ENCODE assay signal across 9 cellular contexts in the genomic region with DNA sequence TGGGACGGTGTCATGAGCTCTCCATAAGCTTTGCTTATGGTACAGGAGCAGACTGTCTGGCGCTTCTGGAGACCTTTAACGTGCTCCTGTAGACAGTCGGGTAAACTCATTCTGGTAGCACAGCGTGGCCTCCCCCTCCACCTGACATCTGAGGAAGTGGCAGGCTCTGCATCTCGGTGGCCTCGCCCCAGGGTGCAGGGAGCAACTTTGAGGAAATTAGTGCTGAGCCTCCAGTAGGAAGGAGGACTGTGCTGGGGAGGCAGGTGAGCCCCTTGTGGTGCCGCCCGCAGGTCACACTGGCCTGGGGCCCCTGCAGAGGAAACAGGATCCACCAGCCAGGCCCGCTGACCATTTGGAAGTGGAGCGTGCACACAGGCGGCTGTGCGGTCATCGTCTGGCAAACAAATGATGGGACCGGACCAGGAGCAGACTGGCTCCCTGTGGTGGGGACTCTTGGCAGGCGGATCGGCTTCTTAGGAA. TPM values are rescaled to one million over a fixed set of nuclear protein-coding genes. Genes with fewer than 3 reads are reported as not detected.
DNase-seq lines count a peak whose midpoint lies in the region; ATAC-seq and TF ChIP-seq lines count a peak whose summit lies in the region.
"Had no signal": no experiment of that assay in that cellular context is flagged by ENCODE, and none has a peak within 500 bp of the region (broad histone marks: within the 10 kb centered on the region; RNA-seq: fewer than 3 reads in every experiment).

No MANE protein-coding gene starts in this region.

- no peaks in the 10 kb centered on the region for H3K9me3 ChIP-seq in stomach
- H3K9me3 ChIP-seq in left lung = no peaks in the 10 kb centered on the region
- H3K9me3 ChIP-seq: BE2C had no signal

- H3K4me3 ChIP-seq in stomach (no peak overlapping the region), left lung (no peak overlapping the region)

- peak; percentile 41 for DNase-seq in activated CD4-positive, alpha-beta T cell treated with anti-CD3 and anti-CD28 coated beads for 48 hours
- no peak for DNase-seq in activated CD4-positive, alpha-beta T cell treated with anti-CD3 and anti-CD28 coated beads for 4 hours
- DNase-seq in left cardiac atrium (peak; percentile 44), stomach (no peak), left lung (no peak), cortex of kidney (lab: John Stamatoyannopoulos, UW) (no peak)

- peaks cover 44 to 69% (median 57%) of the 10 kb centered on the region in 4 donors for H3K4me1 ChIP-seq in stomach
- peaks cover 0 to 33% of the 10 kb centered on the region in 2 donors for H3K4me1 ChIP-seq in left lung

- H3K27ac ChIP-seq in VCaP = peak overlapping the region; percentile 69
- H3K27ac ChIP-seq in stomach = peak overlapping the region in 4 of 5 donors; percentile 27 to 83 (median 64)
- H3K27ac ChIP-seq in left lung = peak overlapping the region in 1 of 2 donors; percentile 10

- TF ChIP-seq EP300 in stomach (IDR thresholded peaks at IDR 0.05) = no peak

- TF ChIP-seq POLR2A in stomach (IDR thresholded peaks at IDR 0.05) = no peak

- intact Hi-C loops in left cardiac atrium (cut with DNase I) (loop anchor here in 1 of 2 donors (5.0 kb wide), 1 partner anchor 57 kb away; the partner anchor contains the start of gene SYNJ2), stomach (cut with DNase I; ENCODE audit: low total_unique reads) (no loop called here), left lung (cut with DNase I) (no loop called here)

- H3K27me3 ChIP-seq in stomach = no peaks in the 10 kb centered on the region
- H3K27me3 ChIP-seq in left lung = no peaks in the 10 kb centered on the region
- H3K27me3 ChIP-seq: BE2C had no signal

- peaks cover 0 to 34% (median 14%) of the 10 kb centered on the region in 4 donors for H3K36me3 ChIP-seq in stomach
- peaks cover 0 to 13% of the 10 kb centered on the region in 2 donors for H3K36me3 ChIP-seq in left lung
- H3K36me3 ChIP-seq: BE2C had no signal

- WGBS in stomach, 5 donors = 69 to 86% (median 75%) methylated on average over 14 to 17 of the region's 17 CpGs

- no peak for TF ChIP-seq CTCF in VCaP (conservative IDR thresholded peaks at IDR 0.05)
- no peak for TF ChIP-seq CTCF in stomach (IDR thresholded peaks at IDR 0.05)
- no peak for TF ChIP-seq CTCF in left lung (IDR thresholded peaks at IDR 0.05)

- ATAC-seq in left cardiac atrium = peak in 1 of 2 donors; percentile 11
- no peak for ATAC-seq in HG02970 (IDR thresholded peaks at IDR 0.05; ENCODE audit: low FRiP score, unreplicated experiment)
- no peak for ATAC-seq in left lung

RNA-seq across cellular contexts. Expression of gene SYNJ2, which starts 57.9 kb away (rescaled TPM):
- total RNA-seq in left cardiac atrium (10 to 100 TPM; 10.2 to 23.4 TPM), stomach (10 to 100 TPM; 11.7 to 41.4 (median 25.4) TPM), left lung (10 to 100 TPM in 1 of 2 donors, 1 to 10 TPM in 1; 8.7 to 12.2 TPM)
- polyA plus RNA-seq in stomach = 1 to 10 TPM; 4.7 to 6.3 (median 6.0) TPM

Comparison
In these comparisons a context has a peak if more than half of its experiments do, and no peak if none do; other contexts are left out.
1. DNase-seq: peak in activated CD4-positive, alpha-beta T cell treated with anti-CD3 and anti-CD28 coated beads for 48 hours (single experiment) and left cardiac atrium (single experiment); none in activated CD4-positive, alpha-beta T cell treated with anti-CD3 and anti-CD28 coated beads for 4 hours (0 of 2), stomach (single experiment), left lung (0 of 2) and cortex of kidney (single experiment).